Comparison of ENCODE assay signal across 1 cellular context in the genomic region with DNA sequence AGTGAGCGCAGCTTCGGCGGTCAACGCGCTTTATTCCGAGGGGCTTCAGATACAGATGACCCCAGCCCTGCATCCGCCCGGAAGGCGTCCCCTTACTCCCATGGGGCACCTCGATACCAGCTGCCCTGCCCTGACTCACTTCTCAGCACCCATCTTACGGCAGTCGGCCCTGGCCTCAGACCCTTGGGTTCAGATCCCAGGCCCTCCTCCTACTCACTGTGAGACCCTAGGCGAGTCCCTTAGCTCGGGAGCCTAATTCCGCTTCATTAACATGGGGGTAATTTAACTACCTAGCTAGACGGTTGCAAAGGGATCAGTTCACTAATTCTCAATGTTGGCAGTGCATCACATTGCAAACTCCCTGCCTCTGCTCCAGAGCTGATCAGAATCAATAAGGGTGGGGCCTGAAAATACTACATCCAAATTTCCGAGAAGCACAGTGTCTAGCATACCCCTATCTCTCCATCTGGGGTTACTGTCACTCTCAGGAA.
TF ChIP-seq lines count a peak whose summit lies in the region.

No MANE protein-coding gene starts in this region.

TF ChIP-seq in K562, 482 proteins besides CTCF, POLR2A, EP300 and RAD21 (continued from another document and continues in another):
- TF ChIP-seq NR1H2 (CRISPR knock-in tag; IDR thresholded peaks at IDR 0.05) (0 out of 2 replicates have a peak, but pooled peaks have one; percentile 13), BCL6 (CRISPR knock-in tag; IDR thresholded peaks at IDR 0.05) (0 out of 2 replicates have a peak, but pooled peaks have one; percentile 39), ZNF197 (CRISPR knock-in tag; IDR thresholded peaks at IDR 0.05; ENCODE audit: low read depth) (no peak), ETV1 (tag; conservative IDR thresholded peaks at IDR 0.05; ENCODE audit: low read depth) (peak; percentile 55), ZFP1 (CRISPR knock-in tag; IDR thresholded peaks at IDR 0.05) (peak; percentile 62; the same call in 1 of the 2 replicates), E2F1 (CRISPR knock-in tag; IDR thresholded peaks at IDR 0.05) (peak; percentile 59; the same call in 1 of the 2 replicates), ZBTB1 (CRISPR knock-in tag; IDR thresholded peaks at IDR 0.05; ENCODE audit: borderline replicate concordance, low read depth) (no peak), ZNF589 (CRISPR knock-in tag; IDR thresholded peaks at IDR 0.05; ENCODE audit: low read depth) (0 out of 2 replicates have a peak, but pooled peaks have one; percentile 26), ZNF583 (CRISPR knock-in tag; IDR thresholded peaks at IDR 0.05) (peak; percentile 7; the same call in 1 of the 2 replicates), ZNF23 (CRISPR knock-in tag; IDR thresholded peaks at IDR 0.05) (peak; percentile 70), THRB (CRISPR knock-in tag; conservative IDR thresholded peaks at IDR 0.05) (0 out of 2 replicates have a peak, but pooled peaks have one; percentile 27), KLF1 (tag; IDR thresholded peaks at IDR 0.05) (peak; percentile 60; the same call in 1 of the 2 replicates), SRSF1 (IDR thresholded peaks at IDR 0.05; ENCODE audit: low read depth, low read length) (no peak), ZNF766 (CRISPR knock-in tag; conservative IDR thresholded peaks at IDR 0.05) (no peak), GABPA (tag; conservative IDR thresholded peaks at IDR 0.05; ENCODE audit: low read depth) (peak; percentile 67), ZFPM2 (CRISPR knock-in tag; IDR thresholded peaks at IDR 0.05) (no peak), ZBTB26 (CRISPR knock-in tag; IDR thresholded peaks at IDR 0.05) (peak; percentile 80; the same call in 1 of the 2 replicates), ZNF586 (CRISPR knock-in tag; conservative IDR thresholded peaks at IDR 0.05) (0 out of 2 replicates have a peak, but pooled peaks have one; percentile 43), CEBPB (tag; IDR thresholded peaks at IDR 0.05) (no peak), SAFB (IDR thresholded peaks at IDR 0.05; ENCODE audit: borderline replicate concordance, low read depth, low read length) (no peak), DNMT1 (IDR thresholded peaks at IDR 0.05) (no peak; the same call in 1 of the 2 replicates), XRCC4 (IDR thresholded peaks at IDR 0.05; ENCODE audit: extremely low read depth, insufficient read depth, insufficient read length) (no peak), ARID3A (IDR thresholded peaks at IDR 0.05; ENCODE audit: borderline replicate concordance, low read depth, low read length) (no peak), LARP7 (IDR thresholded peaks at IDR 0.05) (no peak), DMBX1 (CRISPR knock-in tag; IDR thresholded peaks at IDR 0.05; ENCODE audit: borderline replicate concordance) (no peak), SRSF9 (IDR thresholded peaks at IDR 0.05; ENCODE audit: borderline replicate concordance, low read depth, low read length) (no peak), BDP1 (IDR thresholded peaks at IDR 0.05; ENCODE audit: insufficient read depth, insufficient read length) (no peak), SREBF2 (CRISPR knock-in tag; IDR thresholded peaks at IDR 0.05) (peak; percentile 86; the same call in 1 of the 2 replicates), SIRT6 (IDR thresholded peaks at IDR 0.05; ENCODE audit: low read depth, low read length) (no peak), CREM (IDR thresholded peaks at IDR 0.05; ENCODE audit: low read depth) (peak; percentile 32; the same call in 1 of the 2 replicates), ATF4 (CRISPR knock-in tag; IDR thresholded peaks at IDR 0.05) (peak; percentile 45; the same call in 1 of the 2 replicates), ZNF274 (IDR thresholded peaks at IDR 0.05; ENCODE audit: borderline replicate concordance, low read depth, low read length) (no peak), TCF7 (IDR thresholded peaks at IDR 0.05; ENCODE audit: borderline replicate concordance) (no peak), IFI16 (CRISPR knock-in tag; IDR thresholded peaks at IDR 0.05) (no peak), ZBTB9 (CRISPR knock-in tag; IDR thresholded peaks at IDR 0.05) (peak; percentile 89; the same call in 1 of the 2 replicates), STAG1 (CRISPR knock-in tag; IDR thresholded peaks at IDR 0.05; ENCODE audit: borderline replicate concordance) (no peak), HDAC1 (IDR thresholded peaks at IDR 0.05) (no peak), ZNF695 (CRISPR knock-in tag; IDR thresholded peaks at IDR 0.05) (no peak), RREB1 (CRISPR knock-in tag; IDR thresholded peaks at IDR 0.05) (0 out of 2 replicates have a peak, but pooled peaks have one; percentile 4), RBM22 (IDR thresholded peaks at IDR 0.05; ENCODE audit: low read depth, low read length, poor library complexity, severe bottlenecking) (no peak)
- TF ChIP-seq, protein P1, sequence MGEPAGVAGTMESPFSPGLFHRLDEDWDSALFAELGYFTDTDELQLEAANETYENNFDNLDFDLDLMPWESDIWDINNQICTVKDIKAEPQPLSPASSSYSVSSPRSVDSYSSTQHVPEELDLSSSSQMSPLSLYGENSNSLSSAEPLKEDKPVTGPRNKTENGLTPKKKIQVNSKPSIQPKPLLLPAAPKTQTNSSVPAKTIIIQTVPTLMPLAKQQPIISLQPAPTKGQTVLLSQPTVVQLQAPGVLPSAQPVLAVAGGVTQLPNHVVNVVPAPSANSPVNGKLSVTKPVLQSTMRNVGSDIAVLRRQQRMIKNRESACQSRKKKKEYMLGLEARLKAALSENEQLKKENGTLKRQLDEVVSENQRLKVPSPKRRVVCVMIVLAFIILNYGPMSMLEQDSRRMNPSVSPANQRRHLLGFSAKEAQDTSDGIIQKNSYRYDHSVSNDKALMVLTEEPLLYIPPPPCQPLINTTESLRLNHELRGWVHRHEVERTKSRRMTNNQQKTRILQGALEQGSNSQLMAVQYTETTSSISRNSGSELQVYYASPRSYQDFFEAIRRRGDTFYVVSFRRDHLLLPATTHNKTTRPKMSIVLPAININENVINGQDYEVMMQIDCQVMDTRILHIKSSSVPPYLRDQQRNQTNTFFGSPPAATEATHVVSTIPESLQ (CRISPR knock-in tag; IDR thresholded peaks at IDR 0.05) = 0 out of 2 replicates have a peak, but pooled peaks have one; percentile 24
- TF ChIP-seq, protein P2, sequence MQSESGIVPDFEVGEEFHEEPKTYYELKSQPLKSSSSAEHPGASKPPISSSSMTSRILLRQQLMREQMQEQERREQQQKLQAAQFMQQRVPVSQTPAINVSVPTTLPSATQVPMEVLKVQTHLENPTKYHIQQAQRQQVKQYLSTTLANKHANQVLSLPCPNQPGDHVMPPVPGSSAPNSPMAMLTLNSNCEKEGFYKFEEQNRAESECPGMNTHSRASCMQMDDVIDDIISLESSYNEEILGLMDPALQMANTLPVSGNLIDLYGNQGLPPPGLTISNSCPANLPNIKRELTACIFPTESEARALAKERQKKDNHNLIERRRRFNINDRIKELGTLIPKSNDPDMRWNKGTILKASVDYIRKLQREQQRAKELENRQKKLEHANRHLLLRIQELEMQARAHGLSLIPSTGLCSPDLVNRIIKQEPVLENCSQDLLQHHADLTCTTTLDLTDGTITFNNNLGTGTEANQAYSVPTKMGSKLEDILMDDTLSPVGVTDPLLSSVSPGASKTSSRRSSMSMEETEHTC (IDR thresholded peaks at IDR 0.05) = 0 out of 2 replicates have a peak, but pooled peaks have one; percentile 30
